In the genomic region with DNA sequence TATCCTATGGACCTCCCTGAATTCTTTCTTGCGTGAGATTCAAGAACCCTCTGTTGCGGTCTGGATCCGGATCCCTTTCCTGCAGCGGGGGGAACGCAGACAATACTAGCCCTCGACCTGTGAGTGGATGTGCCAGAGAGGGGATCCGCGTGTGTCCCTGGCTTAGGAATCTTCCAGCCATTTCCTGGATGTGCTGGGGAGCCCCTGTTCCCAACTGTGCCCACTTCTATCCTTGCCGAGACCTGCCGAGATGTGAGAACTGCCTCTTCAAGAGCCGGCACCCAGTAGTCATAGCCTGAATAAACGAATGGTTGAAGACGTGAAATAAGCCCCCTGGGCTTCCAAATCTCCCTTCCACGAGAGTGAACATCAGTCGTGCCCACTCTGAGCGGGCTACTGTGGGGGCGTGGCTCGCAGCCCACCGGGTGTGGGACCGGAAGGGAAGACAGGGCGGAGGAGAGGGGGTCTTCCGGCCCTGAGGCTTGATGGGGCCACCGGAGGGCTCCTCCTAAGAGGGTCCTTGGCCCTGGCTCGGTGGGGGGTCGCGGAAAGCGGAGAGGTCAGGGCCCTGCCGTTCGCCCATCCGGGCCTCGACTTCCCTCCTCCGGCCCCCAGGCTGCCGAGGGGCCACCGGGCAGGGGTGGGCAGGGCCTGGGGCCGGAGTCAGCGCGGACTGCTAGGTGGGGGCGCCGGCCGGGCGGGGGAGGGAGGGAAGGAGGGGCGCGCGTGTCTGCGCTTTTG, we compare ENCODE assay signal across 1 cellular context.
TF ChIP-seq lines count a peak whose summit lies in the region.

No MANE protein-coding gene starts in this region.

TF ChIP-seq in endothelial cell of umbilical vein, 7 proteins besides CTCF, POLR2A, EP300 and RAD21 (continued from another document):
- TF ChIP-seq, protein P1, sequence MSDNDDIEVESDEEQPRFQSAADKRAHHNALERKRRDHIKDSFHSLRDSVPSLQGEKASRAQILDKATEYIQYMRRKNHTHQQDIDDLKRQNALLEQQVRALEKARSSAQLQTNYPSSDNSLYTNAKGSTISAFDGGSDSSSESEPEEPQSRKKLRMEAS (IDR thresholded peaks at IDR 0.05; ENCODE audit: insufficient read depth, insufficient read length), result no peak
- TF ChIP-seq JUN (IDR thresholded peaks at IDR 0.05; ENCODE audit: borderline replicate concordance, insufficient read depth, insufficient read length, low read depth), result no peak
- TF ChIP-seq EZH2 (IDR thresholded peaks at IDR 0.05; ENCODE audit: borderline replicate concordance, low read depth, low read length, severe bottlenecking), result no peak
- no peak for TF ChIP-seq GATA2 (IDR thresholded peaks at IDR 0.05; ENCODE audit: insufficient read depth, insufficient read length, low read depth, low read length)
- no peak for TF ChIP-seq FOS (IDR thresholded peaks at IDR 0.05; ENCODE audit: borderline replicate concordance, insufficient read depth, low read length)
- no peak for TF ChIP-seq POLR2AphosphoS5 (IDR thresholded peaks at IDR 0.05; ENCODE audit: insufficient read depth, low read depth, low read length)
